7 cellular contexts compared by ENCODE assay signal in the genomic region with DNA sequence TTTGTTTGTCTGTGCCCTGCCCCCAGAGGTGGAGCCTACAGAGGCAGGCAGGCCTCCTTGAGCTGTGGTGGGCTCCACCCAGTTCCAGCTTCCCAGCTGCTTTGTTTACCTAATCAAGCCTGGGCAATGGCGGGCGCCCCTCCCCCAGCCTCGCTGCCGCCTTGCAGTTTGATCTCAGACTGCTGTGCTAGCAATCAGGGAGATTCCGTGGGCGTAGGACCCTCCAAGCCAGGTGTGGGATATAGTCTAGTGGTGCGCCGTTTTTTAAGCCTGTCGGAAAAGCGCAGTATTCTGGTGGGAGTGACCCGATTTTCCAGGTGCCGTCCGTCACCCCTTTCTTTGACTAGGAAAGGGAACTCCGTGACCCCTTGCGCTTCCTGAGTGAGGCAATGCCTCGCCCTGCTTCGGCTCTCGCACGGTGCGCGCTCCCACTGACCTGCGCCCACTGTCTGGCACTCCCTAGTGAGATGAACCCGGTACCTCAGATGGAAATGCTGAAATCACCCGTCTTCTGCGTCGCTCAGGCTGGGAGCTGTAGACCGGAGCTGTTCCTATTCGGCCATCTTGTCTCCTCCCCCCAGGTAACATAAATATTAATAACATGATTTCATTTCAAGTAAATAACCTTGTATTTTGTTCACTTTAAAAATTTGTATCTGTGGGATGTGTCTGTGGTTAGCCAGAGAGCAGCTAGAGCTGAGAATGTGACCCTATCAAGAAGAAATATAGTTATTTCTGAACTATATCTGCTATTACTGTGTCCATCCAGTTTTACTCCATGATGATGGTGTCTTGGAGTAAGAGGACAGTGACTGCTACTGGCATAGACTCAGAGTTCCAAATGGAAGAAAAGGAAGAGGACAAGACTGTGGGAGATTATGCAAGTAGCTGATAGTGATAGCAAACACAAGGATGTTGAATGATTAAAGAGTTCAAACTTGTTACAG.
DNase-seq lines count a peak whose midpoint lies in the region; TF ChIP-seq lines count a peak whose summit lies in the region.
"Not testable (repeated sequence)": the region's sequence is repeated elsewhere in the genome, so short reads cannot be mapped to it uniquely, and the experiment has no call there.

No MANE protein-coding gene starts in this region.

- not testable (repeated sequence) for H3K27me3 Mint-ChIP-seq in endodermal cell (ENCODE audit: insufficient read depth); neural crest cell (ENCODE audit: low read depth)

- peak overlapping the region; percentile 99 for H3K27ac Mint-ChIP-seq in endodermal cell
- peak overlapping the region; percentile 99 for H3K27ac Mint-ChIP-seq in neural crest cell (ENCODE audit: unreplicated experiment)

- POLR2A ChIA-PET in RWPE1 (lab: Yijun Ruan, JAX; ENCODE audit: low non-redundant PET) = not testable (repeated sequence)

- not testable (repeated sequence) for H3K9me3 Mint-ChIP-seq in endodermal cell, neural crest cell

- H3K4me1 ChIP-seq in ES-I3 (ENCODE audit: insufficient read depth, low read length); endodermal cell (ENCODE audit: control insufficient read depth, insufficient read depth, low read length): not testable (repeated sequence)

- H3K4me1 Mint-ChIP-seq in endodermal cell (peaks cover 18% of the 10 kb centered on the region), neural crest cell (peaks cover 21% of the 10 kb centered on the region)

- peak overlapping the region; percentile 88 for H3K27ac ChIP-seq in RWPE1
- not testable (repeated sequence) for H3K27ac ChIP-seq in endodermal cell (ENCODE audit: low read depth, low read length)

- H3K9ac ChIP-seq in ES-I3 (ENCODE audit: low read depth, low read length) = peak overlapping the region; percentile 97
- not testable (repeated sequence) for H3K9ac ChIP-seq in endodermal cell (ENCODE audit: extremely low read depth, low read length, poor library complexity, severe bottlenecking)

- TF ChIP-seq CTCF in RWPE1 (conservative IDR thresholded peaks at IDR 0.05; ENCODE audit: low read depth); endodermal cell (conservative IDR thresholded peaks at IDR 0.05); neural crest cell (conservative IDR thresholded peaks at IDR 0.05): not testable (repeated sequence)

- DNase-seq in NCI-H1105 treated with DMSO at 0.1 percent for 48 hours (lab: John Stamatoyannopoulos, UW) = peak; percentile 63
- DNase-seq in NCI-H526 treated with DMSO at 0.1 percent for 48 hours (lab: John Stamatoyannopoulos, UW) = peak; percentile 51
- DNase-seq in RWPE1 (ENCODE audit: low spot score); endodermal cell: not testable (repeated sequence)
- DNase-seq in neural crest cell (ENCODE audit: low read depth, low spot score) = peak; percentile 6

- H3K36me3 ChIP-seq in ES-I3 (ENCODE audit: insufficient read depth, low read length); endodermal cell (ENCODE audit: control insufficient read depth, insufficient read depth, low read length): not testable (repeated sequence)

- 78 to 83% methylated on average over 9 to 26 of the region's 28 CpGs for WGBS in endodermal cell (ENCODE audit: insufficient coverage in 1 of 2, insufficient read length in 1 of 2), 2 experiments

- H3K4me3 ChIP-seq in endodermal cell (ENCODE audit: low read length) (peak overlapping the region; percentile 65), iPS-11a (ENCODE audit: low read depth, low read length) (peak overlapping the region; percentile 17)

- H3K36me3 Mint-ChIP-seq in endodermal cell (ENCODE audit: low read depth); neural crest cell (ENCODE audit: low read depth): not testable (repeated sequence)

- H3K27me3 ChIP-seq in endodermal cell (ENCODE audit: control insufficient read depth, insufficient read depth, low read length, poor library complexity, severe bottlenecking) = not testable (repeated sequence)

- H3K4me3 Mint-ChIP-seq in endodermal cell (peak overlapping the region; percentile 82), neural crest cell (peak overlapping the region; percentile 89)

- CTCF ChIA-PET in RWPE1 (lab: Yijun Ruan, JAX) = not testable (repeated sequence)

- not testable (repeated sequence) for H3K9me3 ChIP-seq in ES-I3 (ENCODE audit: control insufficient read depth, insufficient read depth, low read length); endodermal cell (ENCODE audit: control insufficient read depth, low read length)
